10 cellular contexts compared by ENCODE assay signal in genomic region chr2:46545015-46545839, GRCh38. TPM values are rescaled to one million over a fixed set of nuclear protein-coding genes. Genes with fewer than 3 reads are reported as not detected.
DNase-seq lines count a peak whose midpoint lies in the region; ATAC-seq, FAIRE-seq and TF ChIP-seq lines count a peak whose summit lies in the region.
"Had no signal": no experiment of that assay in that cellular context is flagged by ENCODE, and none has a peak within 500 bp of the region (broad histone marks: within the 10 kb centered on the region; RNA-seq: fewer than 3 reads in every experiment).

No MANE protein-coding gene starts in this region.

- no peaks in the 10 kb centered on the region for H3K9me3 Mint-ChIP-seq in astrocyte (ENCODE audit: unreplicated experiment)

- H3K4me1 Mint-ChIP-seq in astrocyte (ENCODE audit: low read depth, unreplicated experiment) = peaks cover 25% of the 10 kb centered on the region

- H3K4me2 ChIP-seq in astrocyte (ENCODE audit: low read length) = no peak overlapping the region

- H4K20me1 ChIP-seq in astrocyte (ENCODE audit: insufficient read depth, low read length) = peaks cover 59% of the 10 kb centered on the region

- H3K79me2 ChIP-seq in astrocyte (ENCODE audit: insufficient read depth, low read length) = peaks cover 58% of the 10 kb centered on the region

- no peaks in the 10 kb centered on the region for H3K27me3 Mint-ChIP-seq in astrocyte (ENCODE audit: low read depth, unreplicated experiment)

- H3K27ac ChIP-seq in astrocyte (ENCODE audit: low read depth, low read length) (no peak overlapping the region), skeletal muscle tissue (ENCODE audit: low read depth, low read length) (peak overlapping the region; percentile 100)

- H3K27ac Mint-ChIP-seq in astrocyte (ENCODE audit: unreplicated experiment) = no peak overlapping the region

- peak overlapping the region; percentile 92 for H3K4me3 Mint-ChIP-seq in astrocyte (ENCODE audit: unreplicated experiment)

- H3K27me3 ChIP-seq in astrocyte (ENCODE audit: insufficient read depth, low read length) (no peaks in the 10 kb centered on the region), skeletal muscle tissue (ENCODE audit: control insufficient read depth in 3 of 3, insufficient read depth in 3 of 3, low read length in 3 of 3) (no peaks in the 10 kb centered on the region), H7 (ENCODE audit: control insufficient read depth, insufficient read depth, low read length) (no peaks in the 10 kb centered on the region)

- H3K4me3 ChIP-seq in astrocyte (ENCODE audit: insufficient read depth, low read depth, low read length) (no peak overlapping the region), skeletal muscle tissue (ENCODE audit: low read length in 3 of 3) (peak overlapping the region in 2 of 3 donors; percentile 7 to 26), H7 (ENCODE audit: insufficient read depth, low read depth, low read length) (no peak overlapping the region)

- H3K9me3 ChIP-seq in astrocyte (ENCODE audit: insufficient read depth, low read depth, low read length) (no peaks in the 10 kb centered on the region), skeletal muscle tissue (ENCODE audit: control insufficient read depth in 3 of 3, low read length in 3 of 3) (no peaks in the 10 kb centered on the region)

- FAIRE-seq in astrocyte (lab: Jason Lieb, UNC) = no peak
- FAIRE-seq: H54 had no signal

- peaks cover 17% of the 10 kb centered on the region for H3K36me3 Mint-ChIP-seq in astrocyte (ENCODE audit: low read depth, unreplicated experiment)

- H3K36me3 ChIP-seq in astrocyte (ENCODE audit: insufficient read depth, low read length) = no peaks in the 10 kb centered on the region
- peaks cover 1 to 13% (median 2%) of the 10 kb centered on the region in 3 donors for H3K36me3 ChIP-seq in skeletal muscle tissue (ENCODE audit: control insufficient read depth in 3 of 3, insufficient read depth in 3 of 3, low read length in 3 of 3)
- H3K36me3 ChIP-seq in H7 (replicated peaks; ENCODE audit: control insufficient read depth, insufficient read depth, low read length) = peaks cover 1% of the 10 kb centered on the region; the same call in 1 of the 2 replicates

- DNase-seq in astrocyte (ENCODE audit: low read depth) = no peak
- DNase-seq in H7 = no peak
- no peak for DNase-seq in amygdala (lab: John Stamatoyannopoulos, UW)
- DNase-seq in epidermal melanocyte (ENCODE audit: insufficient read length, low spot score) = no peak
- DNase-seq in GOT3 (lab: John Stamatoyannopoulos, UW) = no peak
- DNase-seq: amniotic stem cell had no signal

- ATAC-seq in GM18861 (IDR thresholded peaks at IDR 0.05; ENCODE audit: unreplicated experiment) = peak; percentile 39
- ATAC-seq in HG02981 (IDR thresholded peaks at IDR 0.05; ENCODE audit: unreplicated experiment) = peak; percentile 29

- no peak for TF ChIP-seq CTCF in astrocyte (IDR thresholded peaks at IDR 0.05; ENCODE audit: insufficient read depth, low read depth, low read length)

- H2AFZ ChIP-seq in astrocyte (ENCODE audit: low read depth, low read length) = no peak overlapping the region

- H3K4me1 ChIP-seq in astrocyte (ENCODE audit: insufficient read depth, low read length) (peaks cover 22% of the 10 kb centered on the region), skeletal muscle tissue (ENCODE audit: control insufficient read depth in 3 of 3, insufficient read depth in 3 of 3, low read length in 3 of 3) (peaks cover 75 to 78% (median 75%) of the 10 kb centered on the region in 3 donors)

- H3K9ac ChIP-seq in astrocyte (ENCODE audit: low read length) (no peak overlapping the region), skeletal muscle tissue (ENCODE audit: low read depth in 1 of 3, low read length in 3 of 3) (peak overlapping the region in 2 of 3 donors; percentile 68 to 70)

RNA-seq across cellular contexts. Expression of gene ATP6V1E2, which starts 2.9 kb away (rescaled TPM):
- total RNA-seq in astrocyte = 4.9 and 6.2 TPM in 2 replicates
- total RNA-seq in skeletal muscle tissue = 2.6 TPM
- total RNA-seq in H7 (2014; rRNA removed; shearing (Covaris generic)) = 8.4 and 9.4 TPM in 2 replicates

RNA-seq across cellular contexts. Expression of gene RHOQ, which starts 2.9 kb away (rescaled TPM):
- total RNA-seq in astrocyte (103 and 109 TPM in 2 replicates), skeletal muscle tissue (42.3 TPM)
- total RNA-seq in H7 (2014; rRNA removed; shearing (Covaris generic)) = 25.7 and 40.4 TPM in 2 replicates

Comparison
In these comparisons a context has a peak if more than half of its experiments do, and no peak if none do; other contexts are left out.
1. H3K4me3 ChIP-seq: peak in skeletal muscle tissue (2 of 3); none in astrocyte (single experiment) and H7 (single experiment).